In the genomic region with DNA sequence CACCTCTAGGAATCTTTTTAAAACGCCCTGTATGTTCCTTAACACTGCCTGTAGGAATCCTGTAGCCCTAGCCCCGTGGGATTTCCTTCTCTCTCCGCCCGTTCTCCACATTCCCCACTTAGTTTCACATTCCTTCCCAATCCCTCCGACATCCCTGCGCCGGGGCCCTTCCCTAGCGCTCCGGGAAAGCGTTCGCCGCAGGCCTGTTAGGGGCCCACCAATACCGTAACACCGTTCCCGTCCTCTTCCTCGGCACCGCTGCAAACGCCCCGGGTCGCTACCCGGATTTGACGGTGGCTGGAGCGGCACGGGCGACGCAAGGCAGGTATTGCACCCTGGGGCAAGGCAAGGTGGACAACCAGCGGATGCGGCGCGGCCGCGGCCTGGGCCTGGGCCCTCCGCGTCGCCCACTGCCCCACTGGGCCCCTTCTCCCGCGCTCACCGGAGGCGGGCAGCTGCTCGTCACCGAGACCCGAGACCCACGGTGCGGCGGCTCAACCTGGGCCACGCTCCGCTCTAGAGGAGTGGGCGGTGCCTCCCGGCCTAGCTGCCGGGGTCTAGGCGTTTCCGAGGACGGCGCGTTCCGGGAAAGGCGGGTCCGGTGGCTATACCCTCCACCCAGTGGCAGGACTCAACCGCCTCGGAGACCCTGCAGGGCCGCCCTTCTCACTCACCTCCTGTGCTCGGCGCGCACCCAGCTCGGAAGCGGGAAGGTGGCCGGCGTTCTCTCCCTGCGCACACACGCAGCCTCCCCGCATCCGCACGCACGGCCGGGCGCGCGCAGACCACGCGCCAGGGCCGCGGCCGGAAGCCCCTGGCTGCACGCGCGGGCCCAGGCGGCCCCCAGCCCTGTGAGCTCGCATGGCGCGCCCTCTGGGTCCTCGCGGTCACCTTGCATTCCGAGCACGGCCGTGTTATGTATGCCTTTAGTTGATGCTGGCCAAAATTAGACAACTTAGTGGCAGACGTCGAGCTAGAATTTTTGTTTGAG, we compare ENCODE assay signal across 8 cellular contexts. TPM values are rescaled to one million over a fixed set of nuclear protein-coding genes. Genes with fewer than 3 reads are reported as not detected.
DNase-seq lines count a peak whose midpoint lies in the region; ATAC-seq and TF ChIP-seq lines count a peak whose summit lies in the region.

A gene with protein sequence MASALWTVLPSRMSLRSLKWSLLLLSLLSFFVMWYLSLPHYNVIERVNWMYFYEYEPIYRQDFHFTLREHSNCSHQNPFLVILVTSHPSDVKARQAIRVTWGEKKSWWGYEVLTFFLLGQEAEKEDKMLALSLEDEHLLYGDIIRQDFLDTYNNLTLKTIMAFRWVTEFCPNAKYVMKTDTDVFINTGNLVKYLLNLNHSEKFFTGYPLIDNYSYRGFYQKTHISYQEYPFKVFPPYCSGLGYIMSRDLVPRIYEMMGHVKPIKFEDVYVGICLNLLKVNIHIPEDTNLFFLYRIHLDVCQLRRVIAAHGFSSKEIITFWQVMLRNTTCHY (minus strand): TSS at position 789 of the 991 bp plus-strand sequence. CDS start 18,595 bp downstream, outside the sequence.

- H3K9me3 Mint-ChIP-seq in endodermal cell, result no peaks in the 10 kb centered on the region

- H3K27me3 ChIP-seq in HUES64 (ENCODE audit: insufficient read depth, low read length) (peaks cover 34% of the 10 kb centered on the region), endodermal cell (ENCODE audit: control insufficient read depth, insufficient read depth, low read length, poor library complexity, severe bottlenecking) (peaks cover 22% of the 10 kb centered on the region)

- H3K4me3 Mint-ChIP-seq in endodermal cell, result peak within 1 kb of the TSS; percentile 71

- ATAC-seq in GM21528 (IDR thresholded peaks at IDR 0.05; ENCODE audit: low FRiP score, unreplicated experiment), result peak; percentile 87

- H3K9me3 ChIP-seq in HUES64 (ENCODE audit: insufficient read depth, low read depth, low read length), result no peaks in the 10 kb centered on the region
- no peaks in the 10 kb centered on the region for H3K9me3 ChIP-seq in endodermal cell (ENCODE audit: control insufficient read depth, low read length)

- TF ChIP-seq CTCF in WI38 (IDR thresholded peaks at IDR 0.05; ENCODE audit: low read depth, low read length) (no peak), endodermal cell (conservative IDR thresholded peaks at IDR 0.05) (no peak)

- H3K27me3 Mint-ChIP-seq in endodermal cell (ENCODE audit: insufficient read depth), result peaks cover 10% of the 10 kb centered on the region

- H3K4me1 ChIP-seq in HUES64 (ENCODE audit: insufficient read depth, low read length) (peaks cover 5% of the 10 kb centered on the region; the same call in 1 of the 2 replicates), endodermal cell (ENCODE audit: control insufficient read depth, insufficient read depth, low read length) (no peaks in the 10 kb centered on the region)

- H3K4me3 ChIP-seq in HUES64 (ENCODE audit: low read length) (peak within 1 kb of the TSS; percentile 68), WI38 (ENCODE audit: low read depth, low read length) (peak within 1 kb of the TSS; percentile 33), endodermal cell (ENCODE audit: low read length) (peak within 1 kb of the TSS; percentile 72)

- H3K9ac ChIP-seq in HUES64 (ENCODE audit: low read depth, low read length) (peak within 1 kb of the TSS; percentile 80), endodermal cell (ENCODE audit: extremely low read depth, low read length, poor library complexity, severe bottlenecking) (peak within 1 kb of the TSS; percentile 65)

- H3K27ac ChIP-seq in HUES64 (ENCODE audit: low read depth, low read length) (no peak within 1 kb of the TSS), endodermal cell (ENCODE audit: low read depth, low read length) (no peak within 1 kb of the TSS)

- peaks cover 3% of the 10 kb centered on the region; the same call in 1 of the 2 replicates for H3K36me3 ChIP-seq in HUES64 (ENCODE audit: insufficient read depth, low read length)
- H3K36me3 ChIP-seq in endodermal cell (ENCODE audit: control insufficient read depth, insufficient read depth, low read length), result peaks cover 11% of the 10 kb centered on the region

- 3% methylated on average over 97 of the region's 97 CpGs for WGBS in HUES64
- WGBS in endodermal cell (ENCODE audit: insufficient coverage in 1 of 2, insufficient read length in 1 of 2), 2 experiments, result 10 to 11% methylated on average over 35 to 97 of the region's 97 CpGs

- in situ Hi-C loops in KBM-7 (cut with MboI; ENCODE audit: low pct_unique_long_range_greater_than_20kb, low sequenced_read_pairs), result no loop called here

- H3K4me1 Mint-ChIP-seq in endodermal cell, result peaks cover 4% of the 10 kb centered on the region

- H3K36me3 Mint-ChIP-seq in endodermal cell (ENCODE audit: low read depth), result peaks cover 30% of the 10 kb centered on the region

- H3K27ac Mint-ChIP-seq in endodermal cell, result peak within 1 kb of the TSS; percentile 87

- DNase-seq in GM04503 (ENCODE audit: low read depth) (peak; percentile 29), endodermal cell (peak; percentile 89), medulla oblongata (ENCODE audit: extremely low spot score) (peak; percentile 36), KBM-7 (no peak)
- peak; percentile 6 for DNase-seq in stimulated activated CD8-positive, alpha-beta memory T cell treated with anti-CD3 and anti-CD28 coated beads, Interleukin-4, amount 100 ng/mL, for 24 hours (ENCODE audit: low read depth)

RNA-seq across cellular contexts. Expression of the gene that starts here (rescaled TPM):
- polyA plus RNA-seq in HUES64 (2013, experiment 1 of 2), result 8.9 TPM
- polyA plus RNA-seq in HUES64 (2013, experiment 2 of 2), result 9.1 TPM
- 10 to 100 TPM; 23.1 to 24.7 TPM for total RNA-seq in endodermal cell
- 16.2 TPM for polyA plus RNA-seq in endodermal cell (2013, experiment 1 of 2)
- polyA plus RNA-seq in endodermal cell (2013, experiment 2 of 2), result 13.7 TPM
